In genomic region chr1:101136739-101137138, GRCh38 we compare ENCODE assay signal across 1 cellular context.
TF ChIP-seq lines count a peak whose summit lies in the region.

No MANE protein-coding gene starts in this region.

TF ChIP-seq in HepG2, 621 proteins besides CTCF, POLR2A, EP300 and RAD21 (continued from another document and continues in another):
- TF ChIP-seq THAP9 (CRISPR knock-in tag; IDR thresholded peaks at IDR 0.05; ENCODE audit: borderline replicate concordance): no peak
- no peak for TF ChIP-seq IRF2 (CRISPR knock-in tag; IDR thresholded peaks at IDR 0.05)
- TF ChIP-seq STAG1 (CRISPR knock-in tag; IDR thresholded peaks at IDR 0.05): peak; percentile 43
- TF ChIP-seq NCOA2 (CRISPR knock-in tag; IDR thresholded peaks at IDR 0.05): peak; percentile 55
- TF ChIP-seq GFI1 (CRISPR knock-in tag; IDR thresholded peaks at IDR 0.05; ENCODE audit: borderline replicate concordance): peak; percentile 58
- peak; percentile 57 for TF ChIP-seq HNF4A (CRISPR knock-in tag; IDR thresholded peaks at IDR 0.05)
- peak; percentile 88 for TF ChIP-seq ARID5B (CRISPR knock-in tag; IDR thresholded peaks at IDR 0.05)
- no peak for TF ChIP-seq ZNF530 (CRISPR knock-in tag; IDR thresholded peaks at IDR 0.05; ENCODE audit: low read depth)
- TF ChIP-seq ZNF362 (CRISPR knock-in tag; IDR thresholded peaks at IDR 0.05; ENCODE audit: borderline replicate concordance): peak; percentile 40; the same call in 1 of the 2 replicates
- no peak for TF ChIP-seq CSRNP1 (CRISPR knock-in tag; IDR thresholded peaks at IDR 0.05)
- TF ChIP-seq THAP8 (CRISPR knock-in tag; IDR thresholded peaks at IDR 0.05; ENCODE audit: borderline replicate concordance): no peak
- TF ChIP-seq FOXO1 (CRISPR knock-in tag; IDR thresholded peaks at IDR 0.05): peak; percentile 11; the same call in 1 of the 2 replicates
- TF ChIP-seq HNF1A (IDR thresholded peaks at IDR 0.05; ENCODE audit: low read depth): no peak
- TF ChIP-seq HNF1A (CRISPR knock-in tag; IDR thresholded peaks at IDR 0.05; ENCODE audit: borderline replicate concordance): peak; percentile 37; the same call in 1 of the 2 replicates
- TF ChIP-seq PHF5A (CRISPR knock-in tag; IDR thresholded peaks at IDR 0.05; ENCODE audit: low read depth, unreplicated experiment): no peak
- TF ChIP-seq PCBP2 (optimal IDR thresholded peaks at IDR 0.05; ENCODE audit: low read depth, low read length, poor library complexity, severe bottlenecking): no peak
- no peak for TF ChIP-seq ZNF569 (CRISPR knock-in tag; IDR thresholded peaks at IDR 0.05; ENCODE audit: borderline replicate concordance)
- TF ChIP-seq IKZF4 (CRISPR knock-in tag; IDR thresholded peaks at IDR 0.05; ENCODE audit: borderline replicate concordance, low read depth, not compliant biosample characterization): no peak
- peak; percentile 76 to 87 for TF ChIP-seq MAFK (conservative IDR thresholded peaks at IDR 0.05 in 1 of 2, IDR thresholded peaks at IDR 0.05 in 1 of 2; ENCODE audit: low read length in 2 of 2)
- no peak for TF ChIP-seq SAFB2 (CRISPR knock-in tag; IDR thresholded peaks at IDR 0.05; ENCODE audit: borderline replicate concordance, low read depth)
- no peak for TF ChIP-seq ZNF574 (CRISPR knock-in tag; IDR thresholded peaks at IDR 0.05)
- 0 out of 2 replicates have a peak, but pooled peaks have one; percentile 51 for TF ChIP-seq SRF (IDR thresholded peaks at IDR 0.05; ENCODE audit: low read depth, low read length)
- no peak for TF ChIP-seq MED13 (CRISPR knock-in tag; IDR thresholded peaks at IDR 0.05)
- no peak for TF ChIP-seq AHDC1 (CRISPR knock-in tag; IDR thresholded peaks at IDR 0.05; ENCODE audit: borderline replicate concordance)
- peak; percentile 90 for TF ChIP-seq SOX5 (CRISPR knock-in tag; IDR thresholded peaks at IDR 0.05; ENCODE audit: borderline replicate concordance)
- TF ChIP-seq FLYWCH1 (CRISPR knock-in tag; IDR thresholded peaks at IDR 0.05): no peak
- TF ChIP-seq ESRRA (CRISPR knock-in tag; IDR thresholded peaks at IDR 0.05; ENCODE audit: low read depth): 0 out of 2 replicates have a peak, but pooled peaks have one; percentile 60
- TF ChIP-seq SUZ12 (IDR thresholded peaks at IDR 0.05; ENCODE audit: low read depth, low read length): no peak
- TF ChIP-seq ZBTB42 (CRISPR knock-in tag; IDR thresholded peaks at IDR 0.05): no peak
